In the genomic region with DNA sequence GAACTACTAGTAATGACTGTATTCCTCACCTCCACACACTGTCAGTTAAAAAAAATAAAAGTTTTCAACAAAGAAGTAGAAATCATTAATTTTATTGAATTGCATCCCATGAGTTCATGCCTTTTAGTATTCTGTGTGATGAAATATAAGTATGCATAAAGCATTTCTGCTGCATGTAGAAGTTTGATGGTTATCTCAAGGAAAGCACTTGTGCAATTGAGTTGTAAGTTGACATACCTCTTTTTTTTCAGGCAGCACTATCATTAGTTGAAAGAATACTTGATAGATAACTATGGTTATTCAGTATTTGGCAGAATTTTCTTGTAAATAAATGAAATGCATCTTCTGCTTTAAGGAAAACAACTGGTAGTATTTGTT, we compare ENCODE assay signal across 1 cellular context.
A peak's percentile ranks its signal among the peaks of the same experiment; 100 is the strongest.
TF ChIP-seq lines count a peak whose summit lies in the region.

No MANE protein-coding gene starts in this region.

TF ChIP-seq in IMR-90, 13 proteins besides CTCF, POLR2A, EP300 and RAD21:
- TF ChIP-seq, protein P1, sequence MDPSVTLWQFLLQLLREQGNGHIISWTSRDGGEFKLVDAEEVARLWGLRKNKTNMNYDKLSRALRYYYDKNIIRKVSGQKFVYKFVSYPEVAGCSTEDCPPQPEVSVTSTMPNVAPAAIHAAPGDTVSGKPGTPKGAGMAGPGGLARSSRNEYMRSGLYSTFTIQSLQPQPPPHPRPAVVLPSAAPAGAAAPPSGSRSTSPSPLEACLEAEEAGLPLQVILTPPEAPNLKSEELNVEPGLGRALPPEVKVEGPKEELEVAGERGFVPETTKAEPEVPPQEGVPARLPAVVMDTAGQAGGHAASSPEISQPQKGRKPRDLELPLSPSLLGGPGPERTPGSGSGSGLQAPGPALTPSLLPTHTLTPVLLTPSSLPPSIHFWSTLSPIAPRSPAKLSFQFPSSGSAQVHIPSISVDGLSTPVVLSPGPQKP (IDR thresholded peaks at IDR 0.05; ENCODE audit: borderline replicate concordance, low read depth, low read length): no peak
- TF ChIP-seq CEBPB (IDR thresholded peaks at IDR 0.05; ENCODE audit: low read depth, low read length): peak; percentile 37; the same call in 1 of the 2 replicates
